Comparison of ENCODE assay signal across 7 cellular contexts in genomic region chr1:162878000-162878596, GRCh38. TPM values are rescaled to one million over a fixed set of nuclear protein-coding genes. Genes with fewer than 3 reads are reported as not detected.
DNase-seq lines count a peak whose midpoint lies in the region; FAIRE-seq and TF ChIP-seq lines count a peak whose summit lies in the region.

No MANE protein-coding gene starts in this region.

- H3K4me3 Mint-ChIP-seq in chondrocyte (ENCODE audit: unreplicated experiment) = no peak overlapping the region
- H3K4me3 Mint-ChIP-seq in activated T-helper 2 cell treated with anti-CD3 and anti-CD28 coated beads, Interferon-gamma antibody, Interleukin-2, Interleukin-4, amounts not matched to agents 10 μg/mL and 5 μg/mL and 100 μg/mL, durations not matched to agents 14 hours and 24 hours and 36 hours (ENCODE audit: low read depth) = no peak overlapping the region

- peaks cover 65% of the 10 kb centered on the region for H3K27me3 ChIP-seq in OCI-LY3 (ENCODE audit: low read depth, low read length)
- H3K27me3 ChIP-seq in liver (ENCODE audit: control insufficient read depth in 4 of 4, insufficient read depth in 4 of 4, low read length in 3 of 4) = peaks cover 0 to 11% (median 0%) of the 10 kb centered on the region in 4 donors

- H3K4me3 ChIP-seq in OCI-LY3 (ENCODE audit: low read length) (no peak overlapping the region), liver (ENCODE audit: low read depth in 1 of 3, low read length in 3 of 3) (no peak overlapping the region)

- no peak overlapping the region for H3K27ac Mint-ChIP-seq in chondrocyte (ENCODE audit: unreplicated experiment)
- H3K27ac Mint-ChIP-seq in activated T-helper 2 cell treated with anti-CD3 and anti-CD28 coated beads, Interferon-gamma antibody, Interleukin-2, Interleukin-4, amounts not matched to agents 10 μg/mL and 5 μg/mL and 100 μg/mL, durations not matched to agents 14 hours and 24 hours and 36 hours = no peak overlapping the region

- no peaks in the 10 kb centered on the region for H3K27me3 Mint-ChIP-seq in chondrocyte (ENCODE audit: low read depth)
- H3K27me3 Mint-ChIP-seq in activated T-helper 2 cell treated with anti-CD3 and anti-CD28 coated beads, Interferon-gamma antibody, Interleukin-2, Interleukin-4, amounts not matched to agents 10 μg/mL and 5 μg/mL and 100 μg/mL, durations not matched to agents 14 hours and 24 hours and 36 hours (ENCODE audit: low read depth) = peaks cover 25% of the 10 kb centered on the region

- peak; percentile 79 for DNase-seq in ELF-1 (ENCODE audit: low read depth, low spot score)
- peak in 40 of 76 experiments; percentile 1 to 57 (median 18) for DNase-seq in HUDEP-2 (lab: John Stamatoyannopoulos, UW; ENCODE audit: unreplicated experiment in 76 of 76)
- no peak for DNase-seq in chondrocyte (ENCODE audit: low spot score)
- DNase-seq in urothelium cell line (ENCODE audit: low spot score) = peak; percentile 56
- no peak for DNase-seq in activated T-helper 2 cell treated with anti-CD3 and anti-CD28 coated beads, Interferon-gamma antibody, Interleukin-2, Interleukin-4, amounts not matched to agents 10 μg/mL and 5 μg/mL and 100 μg/mL, durations not matched to agents 14 hours and 24 hours and 36 hours (ENCODE audit: low spot score)

- no peaks in the 10 kb centered on the region for H3K4me1 ChIP-seq in OCI-LY3 (ENCODE audit: low read length)
- peaks cover 0 to 6% (median 3%) of the 10 kb centered on the region in 4 donors for H3K4me1 ChIP-seq in liver (ENCODE audit: control insufficient read depth in 4 of 4, insufficient read depth in 4 of 4, low read length in 3 of 4)

- no peaks in the 10 kb centered on the region for H4K20me1 ChIP-seq in OCI-LY3 (ENCODE audit: insufficient read depth, low read length)

- H3K9me3 ChIP-seq in OCI-LY3 (ENCODE audit: insufficient read depth, low read length) (no peaks in the 10 kb centered on the region), liver (ENCODE audit: control insufficient read depth in 4 of 4, low read length in 3 of 4) (no peaks in the 10 kb centered on the region)

- TF ChIP-seq RAD21 in liver (IDR thresholded peaks at IDR 0.05) = peak; percentile 74 to 86

- H2AFZ ChIP-seq in OCI-LY3 (ENCODE audit: low read depth, low read length) = no peak overlapping the region

- peaks cover 2% of the 10 kb centered on the region for H3K9me3 Mint-ChIP-seq in chondrocyte (ENCODE audit: low read depth)
- no peaks in the 10 kb centered on the region for H3K9me3 Mint-ChIP-seq in activated T-helper 2 cell treated with anti-CD3 and anti-CD28 coated beads, Interferon-gamma antibody, Interleukin-2, Interleukin-4, amounts not matched to agents 10 μg/mL and 5 μg/mL and 100 μg/mL, durations not matched to agents 14 hours and 24 hours and 36 hours

- peaks cover 18% of the 10 kb centered on the region for H3K4me1 Mint-ChIP-seq in chondrocyte (ENCODE audit: low read depth)
- no peaks in the 10 kb centered on the region for H3K4me1 Mint-ChIP-seq in activated T-helper 2 cell treated with anti-CD3 and anti-CD28 coated beads, Interferon-gamma antibody, Interleukin-2, Interleukin-4, amounts not matched to agents 10 μg/mL and 5 μg/mL and 100 μg/mL, durations not matched to agents 14 hours and 24 hours and 36 hours (ENCODE audit: low read depth)

- H3K9ac ChIP-seq in OCI-LY3 (ENCODE audit: low read length) = no peak overlapping the region
- no peak overlapping the region for H3K9ac ChIP-seq in liver (ENCODE audit: low read depth in 1 of 2, low read length in 2 of 2)

- H3K27ac ChIP-seq in OCI-LY3 (ENCODE audit: low read length) = no peak overlapping the region
- H3K27ac ChIP-seq in liver (ENCODE audit: low read depth in 1 of 2, low read length in 2 of 2) = no peak overlapping the region

- TF ChIP-seq CTCF in OCI-LY3 (IDR thresholded peaks at IDR 0.05; ENCODE audit: low read depth, low read length) (peak; percentile 96), chondrocyte (IDR thresholded peaks at IDR 0.05) (peak; percentile 97), liver (IDR thresholded peaks at IDR 0.05; ENCODE audit: low read depth, low read length, missing input control) (peak; percentile 36)

- no peaks in the 10 kb centered on the region for H3K79me2 ChIP-seq in OCI-LY3 (ENCODE audit: low read length)

- FAIRE-seq in urothelium cell line (lab: Jason Lieb, UNC) = no peak

- intact Hi-C loops in activated T-helper 2 cell treated with anti-CD3 and anti-CD28 coated beads, Interferon-gamma antibody, Interleukin-2, Interleukin-4, amounts not matched to agents 10 μg/mL and 5 μg/mL and 100 μg/mL, durations not matched to agents 14 hours and 24 hours and 36 hours (cut with micrococcal nuclease) = loop anchor here (2.0 kb wide), 1 partner anchor 297 kb away; no protein-coding TSS in a partner anchor

- H3K36me3 ChIP-seq in OCI-LY3 (replicated peaks; ENCODE audit: low read depth, low read length) (no peaks in the 10 kb centered on the region), liver (ENCODE audit: control insufficient read depth in 4 of 4, insufficient read depth in 3 of 4, low read depth in 1 of 4, low read length in 3 of 4) (no peaks in the 10 kb centered on the region)

- H3K36me3 Mint-ChIP-seq in chondrocyte (ENCODE audit: low read depth) = peaks cover under 1% of the 10 kb centered on the region
- H3K36me3 Mint-ChIP-seq in activated T-helper 2 cell treated with anti-CD3 and anti-CD28 coated beads, Interferon-gamma antibody, Interleukin-2, Interleukin-4, amounts not matched to agents 10 μg/mL and 5 μg/mL and 100 μg/mL, durations not matched to agents 14 hours and 24 hours and 36 hours (ENCODE audit: low read depth) = no peaks in the 10 kb centered on the region

- WGBS in liver = 36% methylated on average over 4 of the region's 4 CpGs

- no peak overlapping the region for H3K4me2 ChIP-seq in OCI-LY3 (ENCODE audit: low read length)

TF ChIP-seq in liver, 16 proteins besides CTCF, POLR2A, EP300 and RAD21:
- TF ChIP-seq FOXA1 (IDR thresholded peaks at IDR 0.05) (no peak), HNF4G (IDR thresholded peaks at IDR 0.05) (no peak), SP1 (IDR thresholded peaks at IDR 0.05) (no peak), REST (IDR thresholded peaks at IDR 0.05) (no peak), ZBTB33 (IDR thresholded peaks at IDR 0.05) (no peak), EGR1 (IDR thresholded peaks at IDR 0.05; ENCODE audit: low read depth in 2 of 2) (no peak), FOXA2 (IDR thresholded peaks at IDR 0.05) (no peak), YY1 (IDR thresholded peaks at IDR 0.05) (no peak), ATF3 (IDR thresholded peaks at IDR 0.05) (no peak), TAF1 (conservative IDR thresholded peaks at IDR 0.05) (no peak), GABPA (IDR thresholded peaks at IDR 0.05 in 1 of 2, conservative IDR thresholded peaks at IDR 0.05 in 1 of 2) (no peak), NR2F2 (IDR thresholded peaks at IDR 0.05) (no peak), HNF4A (conservative IDR thresholded peaks at IDR 0.05) (no peak), MAX (IDR thresholded peaks at IDR 0.05) (no peak), RXRA (IDR thresholded peaks at IDR 0.05) (no peak)
TF ChIP-seq in liver: peak in this region for 0.

RNA-seq across cellular contexts. Expression of gene CCDC190, which starts 17.1 kb away (rescaled TPM):
- total RNA-seq in chondrocyte (1.5 to 5.3 TPM (median 1.9 TPM) in 3 replicates), liver (not detected)
- polyA plus RNA-seq in liver = not detected
- total RNA-seq in activated T-helper 2 cell treated with anti-CD3 and anti-CD28 coated beads, Interferon-gamma antibody, Interleukin-2, Interleukin-4, amounts not matched to agents 10 μg/mL and 5 μg/mL and 100 μg/mL, durations not matched to agents 14 hours and 24 hours and 36 hours = not detected in 2 replicates

Comparison
In these comparisons a context has a peak if more than half of its experiments do, and no peak if none do; other contexts are left out.
1. DNase-seq: peak in ELF-1 (single experiment), HUDEP-2 (40 of 76) and urothelium cell line (single experiment); none in chondrocyte (single experiment) and activated T-helper 2 cell treated with anti-CD3 and anti-CD28 coated beads, Interferon-gamma antibody, Interleukin-2, Interleukin-4, amounts not matched to agents 10 μg/mL and 5 μg/mL and 100 μg/mL, durations not matched to agents 14 hours and 24 hours and 36 hours (single experiment).
2. CTCF ChIP-seq: peak in every context shown above with its lines; median percentile 97 in chondrocyte; 96 in OCI-LY3; 36 in liver.